ENCODE assay signal across 14 cellular contexts in the genomic region with DNA sequence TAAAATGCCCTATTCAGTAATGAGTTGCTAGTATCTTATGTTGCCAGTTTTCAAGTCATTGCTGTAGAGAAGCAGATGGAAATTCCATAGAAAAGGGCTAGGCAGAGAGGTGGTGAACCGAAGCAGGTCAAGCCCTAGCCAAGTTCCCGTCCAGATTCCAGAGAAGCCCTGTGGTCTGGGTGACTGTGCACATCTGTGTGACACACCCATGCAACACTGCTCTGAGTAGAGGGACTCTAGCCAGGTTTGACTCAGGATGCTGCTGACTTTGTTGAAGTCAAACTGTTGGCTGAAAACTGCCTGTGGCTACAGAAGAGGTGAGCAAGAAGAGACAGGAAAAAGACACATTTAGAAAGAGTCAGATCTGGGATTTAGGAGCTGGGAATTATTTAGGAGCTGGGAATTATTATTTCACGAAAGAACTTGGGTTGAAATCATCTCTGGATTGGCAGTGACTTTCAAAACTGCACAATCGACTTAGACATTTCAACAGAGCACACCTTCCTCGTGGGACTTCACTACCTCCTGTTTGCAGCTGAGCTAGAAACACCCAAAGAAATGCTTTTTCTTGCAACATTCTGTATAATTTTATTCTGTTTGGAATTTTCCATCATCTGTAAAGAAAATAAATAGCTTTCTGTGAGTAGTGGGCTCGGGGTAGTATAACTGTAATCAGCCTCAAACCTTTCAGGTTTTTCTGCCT.
DNase-seq lines count a peak whose midpoint lies in the region; ATAC-seq and TF ChIP-seq lines count a peak whose summit lies in the region.
"Had no signal": no experiment of that assay in that cellular context is flagged by ENCODE, and none has a peak within 500 bp of the region (broad histone marks: within the 10 kb centered on the region; RNA-seq: fewer than 3 reads in every experiment).

No MANE protein-coding gene starts in this region.

- TF ChIP-seq CTCF in cardiac fibroblast (IDR thresholded peaks at IDR 0.05; ENCODE audit: low read depth, low read length) (no peak), kidney epithelial cell (IDR thresholded peaks at IDR 0.05; ENCODE audit: insufficient read depth, low read length, poor library complexity, severe bottlenecking) (no peak), brain microvascular endothelial cell (IDR thresholded peaks at IDR 0.05; ENCODE audit: low read depth, low read length, missing control alignments) (no peak)
- TF ChIP-seq CTCF in activated CD8-positive, alpha-beta T cell treated with anti-CD3 and anti-CD28 coated beads for 36 hours (IDR thresholded peaks at IDR 0.05), result no peak

- H3K4me3 ChIP-seq in cardiac fibroblast (replicated peaks in 1 of 2; ENCODE audit: low read depth in 2 of 2, low read length in 2 of 2) (no peak overlapping the region), kidney epithelial cell (ENCODE audit: low read depth, low read length) (no peak overlapping the region), brain microvascular endothelial cell (ENCODE audit: low read depth, low read length) (no peak overlapping the region)
- H3K4me3 ChIP-seq: BLaER1, stomach had no signal

- H3K36me3 ChIP-seq in kidney epithelial cell (ENCODE audit: control insufficient read depth, insufficient read depth, low read length) (no peaks in the 10 kb centered on the region), brain microvascular endothelial cell (replicated peaks) (no peaks in the 10 kb centered on the region)
- H3K36me3 ChIP-seq: BLaER1, stomach had no signal

- H3K27ac ChIP-seq in brain microvascular endothelial cell, result no peak overlapping the region
- H3K27ac ChIP-seq: BLaER1, stomach had no signal

- no peak for ATAC-seq in GM21526 (IDR thresholded peaks at IDR 0.05; ENCODE audit: low FRiP score, unreplicated experiment)
- no peak for ATAC-seq in activated CD8-positive, alpha-beta T cell treated with anti-CD3 and anti-CD28 coated beads for 36 hours
- ATAC-seq in GM21825 (IDR thresholded peaks at IDR 0.05; ENCODE audit: unreplicated experiment), result no peak
- ATAC-seq: activated CD4-positive, alpha-beta T cell treated with anti-CD3 and anti-CD28 coated beads for 36 hours had no signal

- intact Hi-C loops in activated CD8-positive, alpha-beta T cell treated with anti-CD3 and anti-CD28 coated beads for 36 hours (cut with micrococcal nuclease), result no loop called here

- H3K27ac Mint-ChIP-seq in activated CD8-positive, alpha-beta T cell treated with anti-CD3 and anti-CD28 coated beads for 36 hours, result no peak overlapping the region
- H3K27ac Mint-ChIP-seq: activated CD4-positive, alpha-beta T cell treated with anti-CD3 and anti-CD28 coated beads for 36 hours had no signal

- H3K36me3 Mint-ChIP-seq in activated CD8-positive, alpha-beta T cell treated with anti-CD3 and anti-CD28 coated beads for 36 hours (ENCODE audit: low read depth), result no peaks in the 10 kb centered on the region

- in situ Hi-C loops in brain microvascular endothelial cell (cut with HindIII; ENCODE audit: low pct_ligation_motif_present, low sequenced_read_pairs), result no loop called here

- POLR2A ChIA-PET in activated CD8-positive, alpha-beta T cell treated with anti-CD3 and anti-CD28 coated beads for 36 hours (lab: Charles Lee), result no interaction called here

- no peaks in the 10 kb centered on the region for H3K4me1 Mint-ChIP-seq in activated CD8-positive, alpha-beta T cell treated with anti-CD3 and anti-CD28 coated beads for 36 hours (ENCODE audit: low read depth)
- H3K4me1 Mint-ChIP-seq: activated CD4-positive, alpha-beta T cell treated with anti-CD3 and anti-CD28 coated beads for 36 hours had no signal

- H3K9me3 Mint-ChIP-seq in activated CD8-positive, alpha-beta T cell treated with anti-CD3 and anti-CD28 coated beads for 36 hours, result no peaks in the 10 kb centered on the region

- no peaks in the 10 kb centered on the region for H3K27me3 ChIP-seq in kidney epithelial cell (ENCODE audit: control insufficient read depth, insufficient read depth, low read length)
- H3K27me3 ChIP-seq in brain microvascular endothelial cell (replicated peaks), result no peaks in the 10 kb centered on the region
- H3K27me3 ChIP-seq: BLaER1 had no signal

- CTCF ChIA-PET in activated CD8-positive, alpha-beta T cell treated with anti-CD3 and anti-CD28 coated beads for 36 hours (lab: Charles Lee), result no interaction called here

- peak; percentile 89 for DNase-seq in AG20443 (ENCODE audit: low spot score)
- DNase-seq in HS-5 (ENCODE audit: low read depth), result peak; percentile 42
- peak; percentile 28 to 63 for DNase-seq in cardiac fibroblast (ENCODE audit: low read depth in 2 of 2)
- peak; percentile 71 for DNase-seq in kidney epithelial cell (ENCODE audit: low read depth)
- DNase-seq in brain microvascular endothelial cell, result no peak
- no peak for DNase-seq in activated CD8-positive, alpha-beta T cell treated with anti-CD3 and anti-CD28 coated beads for 36 hours
- DNase-seq: activated CD4-positive, alpha-beta T cell treated with anti-CD3 and anti-CD28 coated beads for 36 hours; GF-D8; retina; stimulated activated CD4-positive, alpha-beta T cell treated with anti-CD3 and anti-CD28 coated beads, Interleukin-4, amount 100 ng/mL, for 4 hours; stomach had no signal

- H3K4me3 Mint-ChIP-seq in activated CD8-positive, alpha-beta T cell treated with anti-CD3 and anti-CD28 coated beads for 36 hours, result no peak overlapping the region
- H3K4me3 Mint-ChIP-seq: activated CD4-positive, alpha-beta T cell treated with anti-CD3 and anti-CD28 coated beads for 36 hours had no signal

- H3K27me3 Mint-ChIP-seq in activated CD8-positive, alpha-beta T cell treated with anti-CD3 and anti-CD28 coated beads for 36 hours, result peaks cover 56% of the 10 kb centered on the region

Comparison
In these comparisons a context has a peak if more than half of its experiments do, and no peak if none do; other contexts are left out.
1. DNase-seq: peak in AG20443 (single experiment), HS-5 (single experiment), cardiac fibroblast (2 of 2) and kidney epithelial cell (single experiment); none in brain microvascular endothelial cell (single experiment) and activated CD8-positive, alpha-beta T cell treated with anti-CD3 and anti-CD28 coated beads for 36 hours (single experiment).